Comparison of ENCODE assay signal across 21 cellular contexts in the genomic region with DNA sequence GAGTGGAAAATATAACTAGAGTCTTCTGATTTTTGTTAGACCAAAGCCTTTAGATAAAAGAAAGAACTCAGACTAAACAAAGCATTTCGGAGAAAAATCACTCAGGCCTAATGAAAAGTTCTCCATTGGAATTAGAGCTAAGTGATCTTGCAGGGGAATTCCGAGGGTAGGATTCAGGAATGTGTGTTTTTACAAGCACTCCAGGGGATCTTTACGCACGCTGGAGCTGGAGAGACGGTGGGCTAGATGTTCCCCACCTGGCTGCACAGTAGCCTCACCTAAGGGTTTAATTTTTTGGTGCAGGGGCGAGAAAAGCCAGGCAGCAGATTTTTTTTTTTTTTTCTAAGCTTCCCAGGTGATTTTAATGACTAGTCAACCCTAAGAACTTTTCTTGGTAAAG. TPM values are rescaled to one million over a fixed set of nuclear protein-coding genes. Genes with fewer than 3 reads are reported as not detected.
DNase-seq lines count a peak whose midpoint lies in the region; ATAC-seq and TF ChIP-seq lines count a peak whose summit lies in the region.
"Had no signal": no experiment of that assay in that cellular context is flagged by ENCODE, and none has a peak within 500 bp of the region (broad histone marks: within the 10 kb centered on the region; RNA-seq: fewer than 3 reads in every experiment).

No MANE protein-coding gene starts in this region.

- no peak overlapping the region for H4K91ac ChIP-seq in H9 (ENCODE audit: insufficient read length, low read depth, low read length)

- H4K8ac ChIP-seq in H9 (replicated peaks; ENCODE audit: insufficient read length, low read depth, low read length): no peak overlapping the region

- H2BK15ac ChIP-seq in H9 (ENCODE audit: low read depth, low read length): no peak overlapping the region

- H2AFZ ChIP-seq in H9 (ENCODE audit: low read length) (no peak overlapping the region), neural progenitor cell (replicated peaks) (no peak overlapping the region)

- peaks cover 3% of the 10 kb centered on the region for H3F3A ChIP-seq in neural progenitor cell (ENCODE audit: low read depth)

- CTCF ChIA-PET in WTC11 (lab: Charles Lee): interaction anchor here (1.0 to 1.4 kb wide), 3 partner anchors 9 to 27 kb away, joined by 4 to 7 read pairs (median 4); no protein-coding TSS in a partner anchor

- no peaks in the 10 kb centered on the region for H3K27me3 ChIP-seq in H9 (ENCODE audit: insufficient read depth, low read length)
- no peaks in the 10 kb centered on the region for H3K27me3 ChIP-seq in iPS-20b (ENCODE audit: insufficient read depth, low read length)
- no peaks in the 10 kb centered on the region for H3K27me3 ChIP-seq in neural progenitor cell

- H3K9ac ChIP-seq in H9 (ENCODE audit: extremely low read depth, insufficient read length, low read length): no peak overlapping the region
- peak overlapping the region; percentile 25; the same call in 1 of the 2 replicates for H3K9ac ChIP-seq in iPS-20b (ENCODE audit: low read depth, low read length)
- H3K9ac ChIP-seq in neural progenitor cell: no peak overlapping the region
- H3K9ac ChIP-seq: SK-N-SH had no signal

- no peak overlapping the region for H3K56ac ChIP-seq in H9 (ENCODE audit: insufficient read length, low read depth, low read length)

- H3K4me3 ChIP-seq in iPS-20b (ENCODE audit: low read length) (peak overlapping the region; percentile 25; the same call in 1 of the 2 replicates), neural progenitor cell (no peak overlapping the region)
- H3K4me3 ChIP-seq: A549 had no signal

- H3K27ac ChIP-seq in H9 (ENCODE audit: insufficient read length, low read depth, low read length) (no peak overlapping the region), iPS-20b (ENCODE audit: low read length) (peak overlapping the region; percentile 78), neural progenitor cell (peak overlapping the region; percentile 12)
- H3K27ac ChIP-seq: RWPE1 had no signal

- H3K36me3 Mint-ChIP-seq in H9 (ENCODE audit: insufficient read depth in 1 of 3, low read depth in 3 of 3) (no peaks in the 10 kb centered on the region), WTC11 (no peaks in the 10 kb centered on the region), neural progenitor cell (no peaks in the 10 kb centered on the region)
- H3K36me3 Mint-ChIP-seq: CD14-positive monocyte had no signal

- no peak overlapping the region for H3K4ac ChIP-seq in H9 (ENCODE audit: low read depth, low read length)

- DNase-seq in H9 (peak; percentile 41), WTC11 (ENCODE audit: low spot score) (peak; percentile 35), neural progenitor cell (ENCODE audit: low spot score) (peak; percentile 71), Right ventricle myocardium superior (no peak), foreskin melanocyte (no peak)
- DNase-seq: GDM1, KG1, NCI-H1092, NCI-H1436, NCI-H1930, NCI-H510A, SIG-M5, SK-N-SH had no signal

- no peak overlapping the region for H3K14ac ChIP-seq in H9 (ENCODE audit: insufficient read depth, low read length)

- no peak overlapping the region for H4K5ac ChIP-seq in H9 (ENCODE audit: insufficient read length, low read depth, low read length)

- H3K79me2 ChIP-seq in H9 (ENCODE audit: insufficient read depth, low read length) (no peaks in the 10 kb centered on the region), neural progenitor cell (ENCODE audit: low read depth) (no peaks in the 10 kb centered on the region)

- H3K23me2 ChIP-seq in H9 (ENCODE audit: insufficient read length, low read depth, low read length, poor library complexity, severe bottlenecking): no peaks in the 10 kb centered on the region

- peak overlapping the region in 1 of 2 experiments; percentile 24; a peak in 2 of 5 replicates for H3K4me3 Mint-ChIP-seq in H9
- H3K4me3 Mint-ChIP-seq in WTC11: peak overlapping the region; percentile 35; the same call in 1 of the 2 replicates
- H3K4me3 Mint-ChIP-seq in neural progenitor cell: no peak overlapping the region
- H3K4me3 Mint-ChIP-seq: B cell, CD14-positive monocyte had no signal

- no peak overlapping the region for H2BK120ac ChIP-seq in H9 (ENCODE audit: low read depth, low read length, poor library complexity, severe bottlenecking)

- H3K4me2 ChIP-seq in H9 (ENCODE audit: insufficient read depth, insufficient read length, low read length) (no peak overlapping the region), neural progenitor cell (peak overlapping the region; percentile 38)
- H3K4me2 ChIP-seq: A549, SK-N-SH had no signal

- H3K27me3 Mint-ChIP-seq in H9 (ENCODE audit: low read depth): no peaks in the 10 kb centered on the region
- no peaks in the 10 kb centered on the region for H3K27me3 Mint-ChIP-seq in WTC11 (ENCODE audit: low read depth)
- no peaks in the 10 kb centered on the region for H3K27me3 Mint-ChIP-seq in neural progenitor cell (ENCODE audit: insufficient read depth, low read depth)

- intact Hi-C loops in Right ventricle myocardium superior (cut with DNase I): loop anchor here (10.0 kb wide), 1 partner anchor 117 kb away; no protein-coding TSS in a partner anchor

- H3K9me3 Mint-ChIP-seq in H9 (peaks cover 0 to 3% of the 10 kb centered on the region in 2 experiments; a peak in 1 of 5 replicates), WTC11 (peaks cover 5% of the 10 kb centered on the region), neural progenitor cell (no peaks in the 10 kb centered on the region)

- ATAC-seq in WTC11 (peak; percentile 80), HG03342 (IDR thresholded peaks at IDR 0.05; ENCODE audit: unreplicated experiment) (no peak), Right ventricle myocardium superior (ENCODE audit: poor library complexity) (no peak), HG02973 (IDR thresholded peaks at IDR 0.05; ENCODE audit: unreplicated experiment) (no peak)
- ATAC-seq: A549, HCT116 had no signal

- H3K9me3 ChIP-seq in H9 (ENCODE audit: control insufficient read depth, low read depth, low read length) (no peaks in the 10 kb centered on the region), iPS-20b (ENCODE audit: insufficient read depth, low read depth, low read length) (no peaks in the 10 kb centered on the region), neural progenitor cell (ENCODE audit: low read depth) (no peaks in the 10 kb centered on the region)
- H3K9me3 ChIP-seq: A549, SK-N-SH had no signal

- H3K36me3 ChIP-seq in iPS-20b (ENCODE audit: insufficient read depth, low read depth, low read length) (no peaks in the 10 kb centered on the region), neural progenitor cell (no peaks in the 10 kb centered on the region)

- H3K4me1 ChIP-seq in H9 (ENCODE audit: insufficient read depth, low read length) (peaks cover 6% of the 10 kb centered on the region; the same call in 1 of the 2 replicates), iPS-20b (ENCODE audit: insufficient read depth, low read length) (peaks cover 16% of the 10 kb centered on the region; the same call in 1 of the 2 replicates), neural progenitor cell (peaks cover 14% of the 10 kb centered on the region)

- no peak overlapping the region for H3T11ph ChIP-seq in H9 (ENCODE audit: low read length)

- H3K23ac ChIP-seq in H9 (ENCODE audit: insufficient read length, low read depth, low read length): no peak overlapping the region

- H2BK20ac ChIP-seq in H9 (ENCODE audit: low read depth, low read length, poor library complexity, severe bottlenecking): no peak overlapping the region

- H4K20me1 ChIP-seq in H9 (ENCODE audit: control insufficient read depth, insufficient read depth, insufficient read length): no peaks in the 10 kb centered on the region
- no peaks in the 10 kb centered on the region for H4K20me1 ChIP-seq in neural progenitor cell (ENCODE audit: low read depth)

- no peak overlapping the region for H3K18ac ChIP-seq in H9 (ENCODE audit: insufficient read length, low read depth, low read length)

- POLR2A ChIA-PET in WTC11 (lab: Charles Lee): no interaction called here

- H2BK5ac ChIP-seq in H9 (ENCODE audit: insufficient read length, low read length): no peak overlapping the region

- no peak for TF ChIP-seq CTCF in H9 (conservative IDR thresholded peaks at IDR 0.05)
- no peak for TF ChIP-seq CTCF in WTC11 (IDR thresholded peaks at IDR 0.05)
- no peak for TF ChIP-seq CTCF in neural progenitor cell (IDR thresholded peaks at IDR 0.05)

- no peak overlapping the region for H2BK12ac ChIP-seq in H9 (ENCODE audit: insufficient read length, low read depth, low read length)

- WGBS in H9 (ENCODE audit: extremely low coverage, insufficient read length, low lambda C conversion rate): no CpG with 5 or more reads among the region's 6 CpGs

- H3K4me1 Mint-ChIP-seq in H9 (peaks cover 29 to 32% of the 10 kb centered on the region in 2 experiments), WTC11 (peaks cover 41% of the 10 kb centered on the region), neural progenitor cell (peaks cover 4% of the 10 kb centered on the region)
- H3K4me1 Mint-ChIP-seq: B cell had no signal

- H2AK5ac ChIP-seq in H9 (ENCODE audit: insufficient read length, low read length): no peak overlapping the region

- H3K27ac Mint-ChIP-seq in H9: peak overlapping the region; percentile 81 to 97 (median 97)
- H3K27ac Mint-ChIP-seq in WTC11: peak overlapping the region; percentile 97
- H3K27ac Mint-ChIP-seq in neural progenitor cell: no peak overlapping the region
- H3K27ac Mint-ChIP-seq: B cell had no signal

- H3K79me1 ChIP-seq in H9 (ENCODE audit: insufficient read depth, low read depth, low read length, poor library complexity, severe bottlenecking): no peaks in the 10 kb centered on the region

RNA-seq across cellular contexts. Expression of gene PAPSS2, which starts 7.9 kb away (rescaled TPM):
- 24.0 and 24.5 TPM in 2 replicates for total RNA-seq in H9 (2021)
- 22.1 to 30.4 TPM (median 29.7 TPM) in 3 replicates for total RNA-seq in WTC11 (2021)
- 4.0 and 6.0 TPM in 2 replicates for total RNA-seq in neural progenitor cell (ENCODE audit: low replicate concordance)
- total RNA-seq in Right ventricle myocardium superior: 8.6 TPM
- total RNA-seq: B cell had no signal

Comparison
In these comparisons a context has a peak if more than half of its experiments do, and no peak if none do; other contexts are left out.
1. DNase-seq: peak in H9 (single experiment), WTC11 (single experiment) and neural progenitor cell (single experiment); none in Right ventricle myocardium superior (single experiment) and foreskin melanocyte (single experiment).